In the genomic region with DNA sequence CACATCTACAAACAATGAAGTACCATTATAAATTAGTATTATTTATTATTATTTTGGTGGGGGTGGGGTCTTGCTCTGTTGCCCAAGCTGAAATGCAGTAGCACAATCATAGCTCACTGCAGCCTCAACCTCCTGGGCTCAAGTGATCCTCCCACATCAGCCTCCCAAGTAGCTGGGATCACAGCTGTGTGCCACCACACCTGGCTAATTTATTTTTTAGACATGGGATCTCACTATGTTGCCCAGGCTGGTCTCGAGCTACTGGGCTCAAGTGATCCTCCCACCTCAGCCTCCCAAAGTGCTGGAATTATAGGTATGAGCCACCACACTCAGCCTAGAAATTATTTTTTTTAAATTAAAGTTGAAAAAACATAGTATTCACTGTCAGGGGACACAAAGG, we compare ENCODE assay signal across 4 cellular contexts. TPM values are rescaled to one million over a fixed set of nuclear protein-coding genes. Genes with fewer than 3 reads are reported as not detected.
DNase-seq lines count a peak whose midpoint lies in the region; ATAC-seq, FAIRE-seq and TF ChIP-seq lines count a peak whose summit lies in the region.
"Not testable (repeated sequence)": the region's sequence is repeated elsewhere in the genome, so short reads cannot be mapped to it uniquely, and the experiment has no call there.

No MANE protein-coding gene starts in this region.

- H3K27me3 Mint-ChIP-seq in WTC11 (ENCODE audit: low read depth) = not testable (repeated sequence)

- H3K27ac Mint-ChIP-seq in WTC11 = not testable (repeated sequence)

- not testable (repeated sequence) for FAIRE-seq in HepG2 (lab: Jason Lieb, UNC)

- H3K27me3 ChIP-seq in esophagus muscularis mucosa = not testable (repeated sequence)
- peaks cover 0 to 18% of the 10 kb centered on the region in 2 experiments; a peak in 2 of 5 replicates for H3K27me3 ChIP-seq in HepG2 (ENCODE audit: control insufficient read depth in 1 of 2, insufficient read depth in 2 of 2, low read length in 2 of 2)

- TF ChIP-seq RAD21 in HepG2 (CRISPR knock-in tag; IDR thresholded peaks at IDR 0.05) = not testable (repeated sequence)

- H3K9me3 ChIP-seq in HEK293 (ENCODE audit: control insufficient read depth, insufficient read depth, low read depth, low read length); esophagus muscularis mucosa; HepG2 (ENCODE audit: low read length): not testable (repeated sequence)

- 89% methylated on average over 1 of the region's 1 CpG for WGBS in esophagus muscularis mucosa
- WGBS in HepG2 (ENCODE audit: low lambda C conversion rate) = 67% methylated on average over 1 of the region's 1 CpG

- H3K27ac ChIP-seq in HEK293 (ENCODE audit: extremely low read depth, low read depth, low read length); esophagus muscularis mucosa (replicated peaks in 1 of 4); HepG2 (ENCODE audit: extremely low read length, insufficient read depth, low read length): not testable (repeated sequence)

- intact Hi-C loops in esophagus muscularis mucosa (cut with DNase I) = loop anchor here (10.0 kb wide), 1 partner anchor 724 kb away; no protein-coding TSS in a partner anchor
- intact Hi-C loops in HepG2 (cut with micrococcal nuclease; ENCODE audit: unreplicated experiment) = not testable (repeated sequence)

- peaks cover 16% of the 10 kb centered on the region for H3K4me1 Mint-ChIP-seq in WTC11

- in situ Hi-C loops in HepG2 (cut with HindIII; ENCODE audit: extremely low pct_ligation_motif_present, low pct_unique_long_range_greater_than_20kb) = not testable (repeated sequence)

- not testable (repeated sequence) for TF ChIP-seq CTCF in HEK293 (tag by site-specific recombination; IDR thresholded peaks at IDR 0.05); WTC11 (IDR thresholded peaks at IDR 0.05); esophagus muscularis mucosa (IDR thresholded peaks at IDR 0.05); HepG2 (CRISPR knock-in tag; IDR thresholded peaks at IDR 0.05)

- ATAC-seq in WTC11, HepG2: not testable (repeated sequence)

- H3K4me3 Mint-ChIP-seq in WTC11 = not testable (repeated sequence)

- TF ChIP-seq POLR2A in esophagus muscularis mucosa (IDR thresholded peaks at IDR 0.05; ENCODE audit: low read depth); HepG2 (IDR thresholded peaks at IDR 0.05; ENCODE audit: insufficient read depth in 1 of 2, low read depth in 2 of 2, low read length in 2 of 2): not testable (repeated sequence)

- H3K4me1 ChIP-seq in HEK293 (ENCODE audit: control insufficient read depth, insufficient read depth, low read length) = not testable (repeated sequence)
- H3K4me1 ChIP-seq in esophagus muscularis mucosa (peaks cover 0 to 21% (median 18%) of the 10 kb centered on the region in 4 donors), HepG2 (ENCODE audit: insufficient read depth, low read length) (peaks cover 27% of the 10 kb centered on the region)

- not testable (repeated sequence) for H3K36me3 ChIP-seq in HEK293 (ENCODE audit: control insufficient read depth in 2 of 2, insufficient read depth in 1 of 2, low read length in 2 of 2); esophagus muscularis mucosa; HepG2 (replicated peaks in 1 of 2; ENCODE audit: control insufficient read depth in 1 of 2, insufficient read depth in 2 of 2, low read length in 2 of 2)

- not testable (repeated sequence) for H3K9me3 Mint-ChIP-seq in WTC11

- not testable (repeated sequence) for BruUV-seq in HepG2 (replicated peaks; lab: Mats Ljungman, UMichigan)

- POLR2A ChIA-PET in HEK293 (lab: Yijun Ruan, JAX); WTC11 (lab: Charles Lee); HepG2 (lab: Yijun Ruan, JAX): not testable (repeated sequence)

- DNase-seq in WTC11 (ENCODE audit: low spot score); HepG2 (ENCODE audit: low spot score): not testable (repeated sequence)
- DNase-seq in esophagus muscularis mucosa (ENCODE audit: extremely low spot score) = peak; percentile 42

- not testable (repeated sequence) for H3K4me3 ChIP-seq in HEK293 (ENCODE audit: low read depth, low read length); esophagus muscularis mucosa; HepG2 (replicated peaks in 1 of 3; ENCODE audit: insufficient read depth in 1 of 3, low read depth in 2 of 3, low read length in 3 of 3)

- H3K79me2 ChIP-seq in HepG2 (ENCODE audit: insufficient read depth, low read length) = not testable (repeated sequence)

- CTCF ChIA-PET in HEK293 (lab: Yijun Ruan, JAX) = interaction anchor here (0.6 to 1.1 kb wide), 2 partner anchors 30 to 750 kb away, joined by 3 read pairs; no protein-coding TSS in a partner anchor
- CTCF ChIA-PET in WTC11 (lab: Charles Lee); HepG2 (lab: Yijun Ruan, JAX; ENCODE audit: low intra/inter-chr PET ratio, low total read pairs): not testable (repeated sequence)

- not testable (repeated sequence) for H3K36me3 Mint-ChIP-seq in WTC11

- not testable (repeated sequence) for H4K20me1 ChIP-seq in HepG2 (ENCODE audit: insufficient read depth, low read length)

- not testable (repeated sequence) for TF ChIP-seq EP300 in esophagus muscularis mucosa (IDR thresholded peaks at IDR 0.05); HepG2 (IDR thresholded peaks at IDR 0.05; ENCODE audit: low read depth in 2 of 2, low read length in 2 of 2); HepG2 (CRISPR knock-in tag; IDR thresholded peaks at IDR 0.05; ENCODE audit: borderline replicate concordance)

- not testable (repeated sequence) for H3K4me2 ChIP-seq in HepG2 (ENCODE audit: low read depth, low read length)

- H2AFZ ChIP-seq in HepG2 (ENCODE audit: low read length) = not testable (repeated sequence)

- H3K9ac ChIP-seq in HepG2 (ENCODE audit: insufficient read depth, low read depth, low read length) = not testable (repeated sequence)

TF ChIP-seq in HEK293, 187 proteins besides CTCF, POLR2A, EP300 and RAD21:
- peak; percentile 85 for TF ChIP-seq ZNF121 (tag by site-specific recombination; IDR thresholded peaks at IDR 0.05)

TF ChIP-seq in WTC11, 78 proteins besides CTCF, POLR2A, EP300 and RAD21:
- TF ChIP-seq ZNF121 (CRISPR knock-in tag; IDR thresholded peaks at IDR 0.05) = peak; percentile 66

TF ChIP-seq in HepG2, 621 proteins besides CTCF, POLR2A, EP300 and RAD21:
- TF ChIP-seq ZNF121 (CRISPR knock-in tag; IDR thresholded peaks at IDR 0.05) = peak; percentile 38; the same call in 1 of the 2 replicates

RNA-seq across cellular contexts. Expression of a gene that starts 15.0 kb away (rescaled TPM):
- total RNA-seq in WTC11 (2021) = 23.1 to 25.5 TPM (median 24.8 TPM) in 3 replicates
- 10 to 100 TPM; 29.1 to 42.9 (median 34.9) TPM for total RNA-seq in esophagus muscularis mucosa
- 13.9 and 16.2 TPM in 2 replicates for total RNA-seq in HepG2 (2016; rRNA removed; fragmentation: Illumina TruSeq; extraction: Trizol)
- total RNA-seq in HepG2 (2016; cell fraction: cytosol; rRNA removed; fragmentation: Illumina TruSeq; extraction: Trizol; ENCODE audit: low read depth) = 2.1 and 4.7 TPM in 2 replicates
- 15.3 and 15.7 TPM in 2 replicates for total RNA-seq in HepG2 (2016; cell fraction: insoluble cytoplasmic fraction; rRNA removed; fragmentation: Illumina TruSeq; extraction: Trizol)
- 6.4 and 7.1 TPM in 2 replicates for total RNA-seq in HepG2 (2016; cell fraction: membrane; rRNA removed; fragmentation: Illumina TruSeq; extraction: Trizol)
- 15.0 and 16.0 TPM in 2 replicates for total RNA-seq in HepG2 (2016; cell fraction: nucleus; rRNA removed; fragmentation: Illumina TruSeq; extraction: Trizol)
- 10.0 and 11.4 TPM in 2 replicates for polyA plus RNA-seq in HepG2 (2011; rRNA removed)
- polyA plus RNA-seq in HepG2 (2011; cell fraction: cytosol; rRNA removed) = 3.6 and 4.8 TPM in 2 replicates
- 34.2 and 41.9 TPM in 2 replicates for polyA plus RNA-seq in HepG2 (2011; cell fraction: nucleus; rRNA removed)
- 10.3 and 12.9 TPM in 2 replicates for polyA plus RNA-seq in HepG2 (2012)
- polyA plus RNA-seq in HepG2 (2016; cell fraction: cytosol; fragmentation: Illumina TruSeq; extraction: Trizol; ENCODE audit: low read depth) = 0.71 and 0.82 TPM in 2 replicates
- polyA plus RNA-seq in HepG2 (2016; cell fraction: insoluble cytoplasmic fraction; fragmentation: Illumina TruSeq; extraction: Trizol; ENCODE audit: low read depth) = 14.1 and 15.2 TPM in 2 replicates
- 2.0 and 2.4 TPM in 2 replicates for polyA plus RNA-seq in HepG2 (2016; cell fraction: membrane; fragmentation: Illumina TruSeq; extraction: Trizol; ENCODE audit: low read depth)
- 28.5 and 29.3 TPM in 2 replicates for polyA plus RNA-seq in HepG2 (2016; cell fraction: nucleus; fragmentation: Illumina TruSeq; extraction: Trizol; ENCODE audit: insufficient read depth, low read depth)
- 5.5 and 7.3 TPM in 2 replicates for polyA minus RNA-seq in HepG2 (2011; rRNA and poly(A)+ RNA removed; ENCODE audit: low replicate concordance)
- 4.3 and 5.8 TPM in 2 replicates for polyA minus RNA-seq in HepG2 (2011; cell fraction: cytosol; rRNA and poly(A)+ RNA removed)
- polyA minus RNA-seq in HepG2 (2011; cell fraction: nucleus; rRNA and poly(A)+ RNA removed) = 21.1 and 23.1 TPM in 2 replicates
